In genomic region chr18:69480460-69480859, GRCh38 we compare ENCODE assay signal across 17 cellular contexts.
"Had no signal": no experiment of that assay in that cellular context is flagged by ENCODE, and none has a peak within 500 bp of the region (broad histone marks: within the 10 kb centered on the region; RNA-seq: fewer than 3 reads in every experiment).

No MANE protein-coding gene starts in this region.

- ATAC-seq: left colon; left ventricle myocardium superior; pancreas; right cardiac atrium; stimulated activated effector memory CD8-positive, alpha-beta T cell treated with anti-CD3 and anti-CD28 coated beads, Interleukin-12 subunit alpha, Interleukin-12 subunit beta, amount 100 ng/mL, for 72 hours; stimulated activated naive CD8-positive, alpha-beta T cell treated with anti-CD3 and anti-CD28 coated beads, Interleukin-15, Interleukin-2, amounts not matched to agents 100 U/mL and 50 U/mL, for 24 hours had no signal

- DNase-seq: dorsolateral prefrontal cortex; effector CD8-positive, alpha-beta T cell; foreskin melanocyte; head of caudate nucleus; left colon; left ventricle myocardium superior; mesendoderm; naive B cell; occipital lobe; pancreas; right cardiac atrium; stimulated activated CD4-positive, alpha-beta T cell treated with anti-CD3 and anti-CD28 coated beads, Interleukin-2, amount 100 ng/mL, for 48 hours; stimulated activated CD8-positive, alpha-beta memory T cell treated with anti-CD3 and anti-CD28 coated beads, Interleukin-4, amount 100 ng/mL, for 48 hours; stimulated activated naive CD8-positive, alpha-beta T cell treated with anti-CD3 and anti-CD28 coated beads, Interleukin-15, Interleukin-2, amounts not matched to agents 100 U/mL and 50 U/mL, for 24 hours; thyroid gland; uterus had no signal
